ENCODE assay signal across 21 cellular contexts in genomic region chr4:181647396-181648107, GRCh38.
DNase-seq lines count a peak whose midpoint lies in the region; ATAC-seq, FAIRE-seq and TF ChIP-seq lines count a peak whose summit lies in the region.
"Had no signal": no experiment of that assay in that cellular context is flagged by ENCODE, and none has a peak within 500 bp of the region (broad histone marks: within the 10 kb centered on the region; RNA-seq: fewer than 3 reads in every experiment).

No MANE protein-coding gene starts in this region.

- TF ChIP-seq CTCF in astrocyte of the spinal cord (IDR thresholded peaks at IDR 0.05; ENCODE audit: low read depth, low read length) = no peak
- no peak for TF ChIP-seq CTCF in keratinocyte (optimal IDR thresholded peaks at IDR 0.05 in 1 of 3, IDR thresholded peaks at IDR 0.05 in 1 of 3, conservative IDR thresholded peaks at IDR 0.05 in 1 of 3; ENCODE audit: extremely low read depth in 1 of 3, insufficient read depth in 2 of 3, low read length in 3 of 3)
- no peak for TF ChIP-seq CTCF in coronary artery (IDR thresholded peaks at IDR 0.05)

- H3K27me3 Mint-ChIP-seq in stimulated activated naive B cell treated with anti-CD40 and anti-IgM and Interleukin-4, amounts not matched to agents 10 μg/mL and 1 μg/mL and 100 μg/mL, for 72 hours = no peaks in the 10 kb centered on the region
- H3K27me3 Mint-ChIP-seq: activated CD8-positive, alpha-beta memory T cell treated with anti-CD3 and anti-CD28 coated beads, Interleukin-2, amount 10 ng/mL, durations not matched to agents 7 days and 5 days; natural killer cell treated with Interleukin-12 subunit alpha and Interleukin-12 subunit beta and Interleukin-15 and Interleukin-18, amount 100 ng/mL, for 72 hours had no signal

- H3K4me2 ChIP-seq in keratinocyte (ENCODE audit: control insufficient read depth, extremely low read depth, insufficient read depth, low read depth, low read length) = peak overlapping the region; percentile 58

- no peaks in the 10 kb centered on the region for H3K4me1 ChIP-seq in keratinocyte (ENCODE audit: control insufficient read depth, extremely low read depth, insufficient read depth, low read length)
- H3K4me1 ChIP-seq: body of pancreas, HAP-1, thyroid gland had no signal

- no peak overlapping the region for H3K27ac Mint-ChIP-seq in stimulated activated naive B cell treated with anti-CD40 and anti-IgM and Interleukin-4, amounts not matched to agents 10 μg/mL and 1 μg/mL and 100 μg/mL, for 72 hours
- H3K27ac Mint-ChIP-seq: activated CD8-positive, alpha-beta memory T cell treated with anti-CD3 and anti-CD28 coated beads, Interleukin-2, amount 10 ng/mL, durations not matched to agents 7 days and 5 days; natural killer cell treated with Interleukin-12 subunit alpha and Interleukin-12 subunit beta and Interleukin-15 and Interleukin-18, amount 100 ng/mL, for 72 hours had no signal

- dilution Hi-C loops in keratinocyte (cut with MboI; ENCODE audit: extremely low pct_ligation_motif_present, low sequenced_read_pairs) = no loop called here

- no peaks in the 10 kb centered on the region for H3K9me3 ChIP-seq in keratinocyte (ENCODE audit: control insufficient read depth, low read depth, low read length)
- H3K9me3 ChIP-seq: body of pancreas, HAP-1, thyroid gland had no signal

- no peaks in the 10 kb centered on the region for H3K79me2 ChIP-seq in keratinocyte (ENCODE audit: control insufficient read depth, insufficient read depth, low read length)

- H3K9me3 Mint-ChIP-seq in stimulated activated naive B cell treated with anti-CD40 and anti-IgM and Interleukin-4, amounts not matched to agents 10 μg/mL and 1 μg/mL and 100 μg/mL, for 72 hours = peaks cover 4 to 9% of the 10 kb centered on the region in 2 donors

- no peaks in the 10 kb centered on the region for H3K36me3 ChIP-seq in keratinocyte (ENCODE audit: control insufficient read depth in 2 of 2, extremely low read depth in 1 of 2, insufficient read depth in 2 of 2, low read length in 2 of 2)
- H3K36me3 ChIP-seq: HAP-1, thyroid gland had no signal

- H3K27ac ChIP-seq in keratinocyte (ENCODE audit: control insufficient read depth, insufficient read depth, low read length) (no peak overlapping the region), coronary artery (no peak overlapping the region)
- H3K27ac ChIP-seq: body of pancreas, thyroid gland had no signal

- H3K4me1 Mint-ChIP-seq in stimulated activated naive B cell treated with anti-CD40 and anti-IgM and Interleukin-4, amounts not matched to agents 10 μg/mL and 1 μg/mL and 100 μg/mL, for 72 hours = no peaks in the 10 kb centered on the region
- H3K4me1 Mint-ChIP-seq: activated CD8-positive, alpha-beta memory T cell treated with anti-CD3 and anti-CD28 coated beads, Interleukin-2, amount 10 ng/mL, durations not matched to agents 7 days and 5 days had no signal

- H3K9me1 ChIP-seq in keratinocyte (ENCODE audit: control insufficient read depth, extremely low read depth, insufficient read depth, low read length) = no peaks in the 10 kb centered on the region

- H2AFZ ChIP-seq in keratinocyte (ENCODE audit: control insufficient read depth, low read length) = peak overlapping the region; percentile 34

- H3K4me3 Mint-ChIP-seq in stimulated activated naive B cell treated with anti-CD40 and anti-IgM and Interleukin-4, amounts not matched to agents 10 μg/mL and 1 μg/mL and 100 μg/mL, for 72 hours = no peak overlapping the region
- H3K4me3 Mint-ChIP-seq: activated CD8-positive, alpha-beta memory T cell treated with anti-CD3 and anti-CD28 coated beads, Interleukin-2, amount 10 ng/mL, durations not matched to agents 7 days and 5 days; natural killer cell treated with Interleukin-12 subunit alpha and Interleukin-12 subunit beta and Interleukin-15 and Interleukin-18, amount 100 ng/mL, for 72 hours had no signal

- H3K27me3 ChIP-seq in keratinocyte (ENCODE audit: control insufficient read depth, extremely low read depth, insufficient read depth, low read length) = peaks cover 3% of the 10 kb centered on the region
- H3K27me3 ChIP-seq: body of pancreas, thyroid gland had no signal

- no peaks in the 10 kb centered on the region for H3K36me3 Mint-ChIP-seq in stimulated activated naive B cell treated with anti-CD40 and anti-IgM and Interleukin-4, amounts not matched to agents 10 μg/mL and 1 μg/mL and 100 μg/mL, for 72 hours
- H3K36me3 Mint-ChIP-seq: activated CD8-positive, alpha-beta memory T cell treated with anti-CD3 and anti-CD28 coated beads, Interleukin-2, amount 10 ng/mL, durations not matched to agents 7 days and 5 days had no signal

- DNase-seq in NCI-H510A treated with DMSO at 0.1 percent for 48 hours (lab: John Stamatoyannopoulos, UW) = peak; percentile 19
- no peak for DNase-seq in NCI-H510A (lab: John Stamatoyannopoulos, UW)
- DNase-seq in astrocyte of the spinal cord (ENCODE audit: low read depth, low spot score) = peak; percentile 44
- DNase-seq in keratinocyte (ENCODE audit: low read depth, low spot score) = no peak
- DNase-seq in stimulated activated naive B cell treated with anti-CD40 and anti-IgM and Interleukin-4, amounts not matched to agents 10 μg/mL and 1 μg/mL and 100 μg/mL, for 72 hours = no peak
- no peak for DNase-seq in left lobe of liver (ENCODE audit: low spot score)
- no peak for DNase-seq in HK-2 (ENCODE audit: unreplicated experiment)
- no peak for DNase-seq in coronary artery (ENCODE audit: low spot score)
- DNase-seq: 8988T; activated CD4-positive, CD25-positive, alpha-beta regulatory T cell treated with anti-CD3 and anti-CD28 coated beads, Interleukin-2, amount 50 U/mL, for 72 hours; activated CD8-positive, alpha-beta memory T cell treated with anti-CD3 and anti-CD28 coated beads, Interleukin-2, amount 10 ng/mL, durations not matched to agents 7 days and 5 days; body of pancreas; GF-D8; NCI-H2171 treated with DMSO at 0.1 percent for 48 hours; stimulated activated CD4-positive, alpha-beta T cell treated with anti-CD3 and anti-CD28 coated beads, Interleukin-4, amount 100 ng/mL, for 24 hours; T-helper 1 cell; thyroid gland had no signal

- ATAC-seq in stimulated activated naive B cell treated with anti-CD40 and anti-IgM and Interleukin-4, amounts not matched to agents 10 μg/mL and 1 μg/mL and 100 μg/mL, for 72 hours (replicated peaks) = no peak
- ATAC-seq in left lobe of liver = no peak
- ATAC-seq: activated CD8-positive, alpha-beta memory T cell treated with anti-CD3 and anti-CD28 coated beads, Interleukin-2, amount 10 ng/mL, durations not matched to agents 7 days and 5 days; body of pancreas; HepG2; natural killer cell treated with Interleukin-12 subunit alpha and Interleukin-12 subunit beta and Interleukin-15 and Interleukin-18, amount 100 ng/mL, for 72 hours had no signal

- no peak overlapping the region for H3K9ac ChIP-seq in keratinocyte (ENCODE audit: control insufficient read depth, extremely low read depth, insufficient read depth, low read length)

- FAIRE-seq in keratinocyte (lab: Jason Lieb, UNC) = no peak
- FAIRE-seq: HepG2 had no signal

- in situ Hi-C loops in astrocyte of the spinal cord (cut with HindIII; ENCODE audit: low sequenced_read_pairs) = no loop called here

- H3K4me3 ChIP-seq in astrocyte of the spinal cord (ENCODE audit: low read depth, low read length) (peak overlapping the region; percentile 29), keratinocyte (ENCODE audit: control insufficient read depth in 2 of 3, extremely low read depth in 1 of 3, insufficient read depth in 2 of 3, low read depth in 1 of 3, low read length in 3 of 3) (no peak overlapping the region), coronary artery (no peak overlapping the region)
- H3K4me3 ChIP-seq: body of pancreas, HAP-1, lung, thyroid gland had no signal

- no peaks in the 10 kb centered on the region for H4K20me1 ChIP-seq in keratinocyte (ENCODE audit: control insufficient read depth, extremely low read depth, insufficient read depth, low read length)

Comparison
In these comparisons a context has a peak if more than half of its experiments do, and no peak if none do; other contexts are left out.
1. DNase-seq: peak in NCI-H510A treated with DMSO at 0.1 percent for 48 hours (single experiment) and astrocyte of the spinal cord (single experiment); none in NCI-H510A (single experiment), keratinocyte (single experiment), stimulated activated naive B cell treated with anti-CD40 and anti-IgM and Interleukin-4, amounts not matched to agents 10 μg/mL and 1 μg/mL and 100 μg/mL, for 72 hours (single experiment), left lobe of liver (single experiment), HK-2 (single experiment) and coronary artery (single experiment).